In genomic region chr21:43352568-43353281, GRCh38 we compare ENCODE assay signal across 8 cellular contexts.
DNase-seq lines count a peak whose midpoint lies in the region; ATAC-seq, FAIRE-seq and TF ChIP-seq lines count a peak whose summit lies in the region.

No MANE protein-coding gene starts in this region.

- peak; percentile 82 for DNase-seq in GM06990 (ENCODE audit: extremely low read depth, insufficient read length)
- peak; percentile 95 for DNase-seq in GM20000 (ENCODE audit: low spot score)
- no peak for DNase-seq in H1 (ENCODE audit: low read depth in 1 of 2, low spot score in 2 of 2)
- DNase-seq in retina, result no peak
- no peak for DNase-seq in kidney
- no peak for DNase-seq in NCI-H2196 treated with DMSO at 0.1 percent for 48 hours (lab: John Stamatoyannopoulos, UW; ENCODE audit: unreplicated experiment)
- DNase-seq in suprapubic skin (ENCODE audit: low spot score in 2 of 2), result no peak

- H3K14ac ChIP-seq in H1 (ENCODE audit: insufficient read length), result no peak overlapping the region

- TF ChIP-seq POLR2A in H1 (IDR thresholded peaks at IDR 0.05; ENCODE audit: control extremely low read depth in 1 of 2, low read depth in 2 of 2, low read length in 2 of 2) (no peak), suprapubic skin (IDR thresholded peaks at IDR 0.05) (no peak)

- peak; percentile 75 for ATAC-seq in HG03575 (IDR thresholded peaks at IDR 0.05; ENCODE audit: extremely low read depth, insufficient number of reproducible peaks, low FRiP score, unreplicated experiment)

- no peak for FAIRE-seq in H1 (lab: Jason Lieb, UNC)
- FAIRE-seq in kidney (lab: Jason Lieb, UNC), result no peak

- no peak overlapping the region for H2BK120ac ChIP-seq in H1 (replicated peaks; ENCODE audit: low read depth, low read length)

- H3K9me3 ChIP-seq in H1 (ENCODE audit: insufficient read depth in 2 of 2, low read depth in 1 of 2, low read length in 1 of 2), result no peaks in the 10 kb centered on the region
- no peaks in the 10 kb centered on the region for H3K9me3 ChIP-seq in kidney (ENCODE audit: control insufficient read depth in 1 of 2, low read length in 2 of 2)
- no peaks in the 10 kb centered on the region for H3K9me3 ChIP-seq in suprapubic skin

- H2AK5ac ChIP-seq in H1 (ENCODE audit: low read depth, low read length), result no peak overlapping the region

- H3K27me3 ChIP-seq in GM06990 (replicated peaks; ENCODE audit: control insufficient read depth, insufficient read depth, low read length) (no peaks in the 10 kb centered on the region), H1 (replicated peaks in 1 of 4; ENCODE audit: control insufficient read depth in 3 of 4, extremely low read depth in 1 of 4, insufficient read depth in 3 of 4, low read length in 3 of 4) (no peaks in the 10 kb centered on the region), suprapubic skin (no peaks in the 10 kb centered on the region)

- H2BK20ac ChIP-seq in H1 (ENCODE audit: low read length), result no peak overlapping the region

- H4K8ac ChIP-seq in H1 (ENCODE audit: extremely low read depth, insufficient read depth, low read length), result no peak overlapping the region; the same call in 1 of the 2 replicates

- H2AFZ ChIP-seq in H1 (ENCODE audit: low read length), result no peak overlapping the region

- no peaks in the 10 kb centered on the region for H4K20me1 ChIP-seq in H1 (replicated peaks in 1 of 2; ENCODE audit: control insufficient read depth in 1 of 2, insufficient read depth in 2 of 2, low read length in 2 of 2)

- H3K18ac ChIP-seq in H1 (ENCODE audit: extremely low read depth, low read length), result no peak overlapping the region

- no peaks in the 10 kb centered on the region for H3K79me1 ChIP-seq in H1 (ENCODE audit: low read depth, low read length)

- H3K4ac ChIP-seq in H1 (replicated peaks; ENCODE audit: insufficient read length, low read depth, low read length), result no peak overlapping the region

- 93% methylated on average over 16 of the region's 16 CpGs; no CpG with 5 or more reads in 1 of the 2 experiments for WGBS in H1 (ENCODE audit: extremely low coverage in 1 of 2, insufficient coverage in 1 of 2, insufficient read length in 1 of 2, insufficient replicate concordance in 2 of 2, low coverage in 1 of 2, low lambda C conversion rate in 2 of 2, missing lambda C conversion rate in 1 of 2), 2 experiments
- 83% methylated on average over 16 of the region's 16 CpGs for WGBS in suprapubic skin

- H3K4me1 ChIP-seq in H1 (replicated peaks in 1 of 4; ENCODE audit: control insufficient read depth in 3 of 4, insufficient read depth in 4 of 4, low read length in 3 of 4) (peaks cover 0 to 5% (median 0%) of the 10 kb centered on the region in 4 experiments; a peak in 2 of 7 replicates), kidney (ENCODE audit: control insufficient read depth in 1 of 2, insufficient read depth in 1 of 2, low read depth in 1 of 2, low read length in 2 of 2) (peaks cover 0 to 4% of the 10 kb centered on the region in 2 donors), suprapubic skin (peaks cover 28% of the 10 kb centered on the region)

- no peak overlapping the region for H2BK12ac ChIP-seq in H1 (ENCODE audit: low read depth, low read length)

- H3K4me2 ChIP-seq in H1 (ENCODE audit: insufficient read depth in 1 of 2, low read depth in 2 of 2, low read length in 2 of 2), result no peak overlapping the region

- TF ChIP-seq EP300 in H1 (IDR thresholded peaks at IDR 0.05; ENCODE audit: borderline replicate concordance in 1 of 2, low read depth in 2 of 2, low read length in 2 of 2) (no peak), suprapubic skin (IDR thresholded peaks at IDR 0.05) (no peak)

- no peak overlapping the region for H2BK15ac ChIP-seq in H1 (ENCODE audit: low read length)

- H3K27ac ChIP-seq in H1 (ENCODE audit: low read depth, low read length), result no peak overlapping the region
- H3K27ac ChIP-seq in kidney (ENCODE audit: low read depth in 2 of 2, low read length in 2 of 2), result no peak overlapping the region
- no peak overlapping the region for H3K27ac ChIP-seq in suprapubic skin

- POLR2A ChIA-PET in H1 (lab: Charles Lee; ENCODE audit: partially characterized antibody), result no interaction called here

- H3K36me3 ChIP-seq in GM06990 (ENCODE audit: control insufficient read depth, insufficient read depth, low read length) (no peaks in the 10 kb centered on the region; the same call in 1 of the 2 replicates), H1 (ENCODE audit: control insufficient read depth in 2 of 4, insufficient read depth in 4 of 4, low read length in 3 of 4) (no peaks in the 10 kb centered on the region), kidney (ENCODE audit: control insufficient read depth in 1 of 2, insufficient read depth in 2 of 2, low read length in 2 of 2) (no peaks in the 10 kb centered on the region), suprapubic skin (no peaks in the 10 kb centered on the region)

- H3K79me2 ChIP-seq in H1 (ENCODE audit: control insufficient read depth in 1 of 2, insufficient read depth in 2 of 2, low read length in 2 of 2), result no peaks in the 10 kb centered on the region

- intact Hi-C loops in kidney (cut with DNase I), result no loop called here

- H4K5ac ChIP-seq in H1 (ENCODE audit: insufficient read length, low read depth, low read length), result no peak overlapping the region

- TF ChIP-seq RAD21 in H1 (IDR thresholded peaks at IDR 0.05 in 1 of 2, conservative IDR thresholded peaks at IDR 0.05 in 1 of 2; ENCODE audit: low read depth in 2 of 2, low read length in 2 of 2), result no peak

- no peak for TF ChIP-seq CTCF in GM06990 (IDR thresholded peaks at IDR 0.05; ENCODE audit: insufficient read depth, low read length, poor library complexity, severe bottlenecking)
- no peak for TF ChIP-seq CTCF in GM20000 (IDR thresholded peaks at IDR 0.05; ENCODE audit: extremely low read depth, missing control alignments)
- no peak for TF ChIP-seq CTCF in H1 (IDR thresholded peaks at IDR 0.05; ENCODE audit: control extremely low read depth in 1 of 3, insufficient read depth in 1 of 3, low read depth in 1 of 3, low read length in 3 of 3)
- TF ChIP-seq CTCF in kidney (IDR thresholded peaks at IDR 0.05; ENCODE audit: borderline replicate concordance, extremely low read depth, insufficient read depth), result no peak
- TF ChIP-seq CTCF in suprapubic skin (IDR thresholded peaks at IDR 0.05), result no peak

- H3K4me3 ChIP-seq in GM06990 (replicated peaks; ENCODE audit: low read depth, low read length), result peak overlapping the region; percentile 42
- H3K4me3 ChIP-seq in H1 (ENCODE audit: extremely low read depth in 1 of 4, insufficient read depth in 2 of 4, low read depth in 3 of 4, low read length in 4 of 4), result no peak overlapping the region
- no peak overlapping the region for H3K4me3 ChIP-seq in kidney (ENCODE audit: low read length in 2 of 2)
- no peak overlapping the region for H3K4me3 ChIP-seq in suprapubic skin

- no peak overlapping the region for H3K23ac ChIP-seq in H1 (ENCODE audit: insufficient read length)

- H4K91ac ChIP-seq in H1 (replicated peaks; ENCODE audit: insufficient read length, low read length), result no peak overlapping the region

- H3K9ac ChIP-seq in H1 (replicated peaks in 1 of 4; ENCODE audit: extremely low read depth in 1 of 4, low read depth in 3 of 4, low read length in 3 of 4) (no peak overlapping the region), kidney (ENCODE audit: low read length in 2 of 2) (no peak overlapping the region)

- H2BK5ac ChIP-seq in H1 (ENCODE audit: low read depth, low read length), result no peak overlapping the region

- CTCF ChIA-PET in H1 (lab: Charles Lee; ENCODE audit: partially characterized antibody), result interaction anchor here (1.0 to 1.4 kb wide), 2 partner anchors 9 to 37 kb away, joined by 3 to 4 read pairs; no protein-coding TSS in a partner anchor

- no peaks in the 10 kb centered on the region for H3K23me2 ChIP-seq in H1 (ENCODE audit: low read depth, low read length)

- H3K56ac ChIP-seq in H1 (replicated peaks; ENCODE audit: insufficient read length, low read depth, low read length), result no peak overlapping the region

TF ChIP-seq in H1, 55 proteins besides CTCF, POLR2A, EP300 and RAD21:
- TF ChIP-seq RBBP5 (IDR thresholded peaks at IDR 0.05; ENCODE audit: borderline replicate concordance, low read depth, low read length) (no peak), CTBP2 (IDR thresholded peaks at IDR 0.05; ENCODE audit: borderline replicate concordance, insufficient read depth, insufficient read length, low read length) (no peak), YY1 (IDR thresholded peaks at IDR 0.05; ENCODE audit: low read depth, low read length) (no peak), TEAD4 (IDR thresholded peaks at IDR 0.05; ENCODE audit: low read depth, low read length) (no peak), CREB1 (IDR thresholded peaks at IDR 0.05) (no peak), JUND (IDR thresholded peaks at IDR 0.05; ENCODE audit: low read length) (no peak), SP1 (IDR thresholded peaks at IDR 0.05; ENCODE audit: low read depth, low read length) (peak; percentile 86), CHD2 (IDR thresholded peaks at IDR 0.05; ENCODE audit: low read length) (0 out of 2 replicates have a peak, but pooled peaks have one; percentile 15)

Comparison
In these comparisons a context has a peak if more than half of its experiments do, and no peak if none do; other contexts are left out.
1. DNase-seq: peak in GM06990 (single experiment) and GM20000 (single experiment); none in H1 (0 of 2), retina (single experiment), kidney (single experiment), NCI-H2196 treated with DMSO at 0.1 percent for 48 hours (single experiment) and suprapubic skin (0 of 2).